22 cellular contexts compared by ENCODE assay signal in the genomic region with DNA sequence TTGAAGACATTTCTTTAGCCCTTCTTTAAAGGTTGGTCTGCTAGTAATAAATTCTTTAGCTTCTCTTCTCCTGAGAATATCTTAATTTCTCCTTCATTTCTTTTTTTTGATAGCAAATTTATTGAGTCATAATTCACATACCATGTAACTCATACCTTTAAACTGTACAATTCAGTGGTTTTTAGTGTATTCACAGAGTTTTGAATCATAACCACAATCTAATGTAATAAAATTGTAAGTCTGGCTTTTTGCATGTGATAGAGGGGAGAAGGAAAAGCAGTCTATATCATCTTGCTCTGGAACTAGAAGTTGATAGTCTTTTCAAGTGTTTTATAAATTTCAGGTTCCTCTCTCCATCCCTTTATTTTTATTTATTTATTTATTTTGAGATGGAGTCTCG.
DNase-seq lines count a peak whose midpoint lies in the region; ATAC-seq and TF ChIP-seq lines count a peak whose summit lies in the region.
"Had no signal": no experiment of that assay in that cellular context is flagged by ENCODE, and none has a peak within 500 bp of the region (broad histone marks: within the 10 kb centered on the region; RNA-seq: fewer than 3 reads in every experiment).

No MANE protein-coding gene starts in this region.

- no peak overlapping the region for H3K4me3 Mint-ChIP-seq in activated naive CD4-positive, alpha-beta T cell treated with anti-CD3 and anti-CD28 coated beads, Interleukin-2, amount 50 U/mL, for 24 hours
- no peak overlapping the region for H3K4me3 Mint-ChIP-seq in activated naive CD8-positive, alpha-beta T cell treated with anti-CD3 and anti-CD28 coated beads for 36 hours

- H3K27me3 Mint-ChIP-seq in activated naive CD4-positive, alpha-beta T cell treated with anti-CD3 and anti-CD28 coated beads, Interleukin-2, amount 50 U/mL, for 24 hours, result no peaks in the 10 kb centered on the region
- no peaks in the 10 kb centered on the region for H3K27me3 Mint-ChIP-seq in activated naive CD8-positive, alpha-beta T cell treated with anti-CD3 and anti-CD28 coated beads for 36 hours

- no peaks in the 10 kb centered on the region for H4K20me1 ChIP-seq in smooth muscle cell (ENCODE audit: low read depth)

- ATAC-seq in activated naive CD4-positive, alpha-beta T cell treated with anti-CD3 and anti-CD28 coated beads, Interleukin-2, amount 50 U/mL, for 72 hours, result no peak
- no peak for ATAC-seq in HG02870 (IDR thresholded peaks at IDR 0.05; ENCODE audit: unreplicated experiment)
- ATAC-seq: Right ventricle myocardium inferior had no signal

- H3K4me2 ChIP-seq in smooth muscle cell, result no peak overlapping the region
- H3K4me2 ChIP-seq: PC-9 had no signal

- H3K27ac ChIP-seq in smooth muscle cell (ENCODE audit: low read depth), result peak overlapping the region; percentile 49
- H3K27ac ChIP-seq: PC-9 had no signal

- peaks cover 66% of the 10 kb centered on the region for H3K4me1 Mint-ChIP-seq in activated naive CD4-positive, alpha-beta T cell treated with anti-CD3 and anti-CD28 coated beads, Interleukin-2, amount 50 U/mL, for 24 hours
- peaks cover 60% of the 10 kb centered on the region for H3K4me1 Mint-ChIP-seq in activated naive CD8-positive, alpha-beta T cell treated with anti-CD3 and anti-CD28 coated beads for 36 hours

- DNase-seq in activated naive CD4-positive, alpha-beta T cell treated with anti-CD3 and anti-CD28 coated beads, Interleukin-2, amount 50 U/mL, for 72 hours (ENCODE audit: low spot score in 2 of 2), result no peak
- DNase-seq in HT1080 (ENCODE audit: low read depth), result peak; percentile 23
- DNase-seq in activated naive CD8-positive, alpha-beta T cell treated with anti-CD3 and anti-CD28 coated beads for 36 hours, result no peak
- no peak for DNase-seq in smooth muscle cell (lab: John Stamatoyannopoulos, UW; ENCODE audit: unreplicated experiment)
- no peak for DNase-seq in AML-193 (lab: John Stamatoyannopoulos, UW)
- no peak for DNase-seq in SIG-M5 (lab: John Stamatoyannopoulos, UW)
- DNase-seq: 8988T, ACHN, GOT3, HCEC 1CT, Karpas-422, MV-4-11, NCI-H1105, NCI-H1436 treated with DMSO at 0.1 percent for 48 hours, NCI-H187 treated with DMSO at 0.1 percent for 48 hours, NCI-H524, NCI-H774, PC-9 had no signal

- H3K36me3 ChIP-seq in smooth muscle cell (ENCODE audit: low read depth), result no peaks in the 10 kb centered on the region
- H3K36me3 ChIP-seq: SJSA1 had no signal

- no peak overlapping the region for H2AFZ ChIP-seq in smooth muscle cell (ENCODE audit: low read depth)
- H2AFZ ChIP-seq: PC-9 had no signal

- peak overlapping the region; percentile 39 for H3K27ac Mint-ChIP-seq in activated naive CD4-positive, alpha-beta T cell treated with anti-CD3 and anti-CD28 coated beads, Interleukin-2, amount 50 U/mL, for 24 hours
- no peak overlapping the region for H3K27ac Mint-ChIP-seq in activated naive CD4-positive, alpha-beta T cell treated with anti-CD3 and anti-CD28 coated beads, Interleukin-2, amount 50 U/mL, for 72 hours
- peak overlapping the region; percentile 12 for H3K27ac Mint-ChIP-seq in activated naive CD8-positive, alpha-beta T cell treated with anti-CD3 and anti-CD28 coated beads for 36 hours

- H3K4me3 ChIP-seq in smooth muscle cell, result no peak overlapping the region
- H3K4me3 ChIP-seq: PC-9, SJSA1 had no signal

- no peak for TF ChIP-seq CTCF in smooth muscle cell (IDR thresholded peaks at IDR 0.05; ENCODE audit: borderline replicate concordance, insufficient read depth, poor library complexity, severe bottlenecking)

- no peaks in the 10 kb centered on the region for H3K9me3 Mint-ChIP-seq in activated naive CD4-positive, alpha-beta T cell treated with anti-CD3 and anti-CD28 coated beads, Interleukin-2, amount 50 U/mL, for 24 hours
- no peaks in the 10 kb centered on the region for H3K9me3 Mint-ChIP-seq in activated naive CD4-positive, alpha-beta T cell treated with anti-CD3 and anti-CD28 coated beads, Interleukin-2, amount 50 U/mL, for 72 hours
- H3K9me3 Mint-ChIP-seq in activated naive CD8-positive, alpha-beta T cell treated with anti-CD3 and anti-CD28 coated beads for 36 hours, result no peaks in the 10 kb centered on the region

- peaks cover 7% of the 10 kb centered on the region for H3K4me1 ChIP-seq in smooth muscle cell (ENCODE audit: low read depth)

- H3K9me3 ChIP-seq in smooth muscle cell (replicated peaks; ENCODE audit: low read depth), result no peaks in the 10 kb centered on the region
- H3K9me3 ChIP-seq: SJSA1 had no signal

- peaks cover 6% of the 10 kb centered on the region for H3K36me3 Mint-ChIP-seq in activated naive CD4-positive, alpha-beta T cell treated with anti-CD3 and anti-CD28 coated beads, Interleukin-2, amount 50 U/mL, for 24 hours
- no peaks in the 10 kb centered on the region for H3K36me3 Mint-ChIP-seq in activated naive CD4-positive, alpha-beta T cell treated with anti-CD3 and anti-CD28 coated beads, Interleukin-2, amount 50 U/mL, for 72 hours
- H3K36me3 Mint-ChIP-seq in activated naive CD8-positive, alpha-beta T cell treated with anti-CD3 and anti-CD28 coated beads for 36 hours, result peaks cover 6% of the 10 kb centered on the region

- WGBS in smooth muscle cell (ENCODE audit: low lambda C conversion rate), result 89% methylated on average over 1 of the region's 1 CpG

- H3K9ac ChIP-seq in smooth muscle cell (ENCODE audit: low read depth), result no peak overlapping the region

- H3K27me3 ChIP-seq in smooth muscle cell (ENCODE audit: low read depth), result no peaks in the 10 kb centered on the region
- H3K27me3 ChIP-seq: SJSA1 had no signal

- H3K79me2 ChIP-seq in smooth muscle cell (ENCODE audit: low read depth), result no peaks in the 10 kb centered on the region

- H3F3A ChIP-seq in smooth muscle cell (ENCODE audit: low read depth), result peaks cover 5% of the 10 kb centered on the region

Comparison
In these comparisons a context has a peak if more than half of its experiments do, and no peak if none do; other contexts are left out.
1. H3K27ac Mint-ChIP-seq: peak in activated naive CD4-positive, alpha-beta T cell treated with anti-CD3 and anti-CD28 coated beads, Interleukin-2, amount 50 U/mL, for 24 hours (single experiment) and activated naive CD8-positive, alpha-beta T cell treated with anti-CD3 and anti-CD28 coated beads for 36 hours (single experiment); none in activated naive CD4-positive, alpha-beta T cell treated with anti-CD3 and anti-CD28 coated beads, Interleukin-2, amount 50 U/mL, for 72 hours (0 of 2).